8 cellular contexts compared by ENCODE assay signal in the genomic region with DNA sequence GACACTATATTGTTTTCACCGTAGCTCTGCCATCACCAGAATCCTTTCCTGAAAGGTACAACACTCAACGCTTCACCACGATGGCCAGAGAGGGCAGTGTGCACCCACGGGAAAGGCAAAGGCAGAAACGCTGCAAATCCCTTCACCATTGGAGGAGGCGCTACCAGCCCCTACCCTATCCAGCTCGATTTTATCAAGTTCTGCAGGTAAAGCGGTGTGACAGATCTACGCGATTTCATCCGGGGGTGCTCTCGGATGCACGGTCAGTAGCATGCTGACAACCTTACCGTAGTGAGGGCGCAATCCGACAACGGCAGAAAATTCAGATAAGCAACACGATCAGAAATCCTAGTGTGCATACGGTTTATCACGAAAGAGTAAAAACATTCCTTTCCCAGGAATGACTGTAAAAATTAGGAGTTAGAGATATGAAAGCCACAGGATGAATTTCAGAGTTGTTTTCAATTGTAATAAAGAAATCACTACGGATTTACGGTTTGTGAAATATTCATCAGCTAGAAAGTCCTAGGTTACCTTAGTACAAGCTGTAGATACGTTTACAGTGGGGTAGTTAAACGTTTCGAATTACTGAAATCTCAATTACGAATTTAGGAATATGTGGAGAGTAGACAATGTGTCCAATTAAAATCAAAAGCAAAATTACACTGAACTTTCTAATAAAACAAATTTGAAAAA. TPM values are rescaled to one million over a fixed set of nuclear protein-coding genes. Genes with fewer than 3 reads are reported as not detected.
DNase-seq lines count a peak whose midpoint lies in the region; ATAC-seq and TF ChIP-seq lines count a peak whose summit lies in the region.

No MANE protein-coding gene starts in this region.

- H3K9me3 ChIP-seq in neural cell (ENCODE audit: low read length), result no peaks in the 10 kb centered on the region

- peak overlapping the region; percentile 89 to 91 for H3K4me3 Mint-ChIP-seq in stimulated activated naive CD8-positive, alpha-beta T cell treated with anti-CD3 and anti-CD28 coated beads, Interleukin-15, amount 100 ng/mL, for 72 hours

- peak; percentile 98 for TF ChIP-seq RAD21 in neural cell (conservative IDR thresholded peaks at IDR 0.05)

- H3K27ac Mint-ChIP-seq in stimulated activated naive CD8-positive, alpha-beta T cell treated with anti-CD3 and anti-CD28 coated beads, Interleukin-15, amount 100 ng/mL, for 72 hours, result peak overlapping the region in 1 of 2 donors; percentile 71

- peaks cover 40% of the 10 kb centered on the region for H3K27me3 Mint-ChIP-seq in stimulated activated naive CD8-positive, alpha-beta T cell treated with anti-CD3 and anti-CD28 coated beads, Interleukin-15, amount 100 ng/mL, for 72 hours

- H3K9ac ChIP-seq in KMS-11 (peak overlapping the region; percentile 77; the same call in 1 of the 2 replicates), neural cell (ENCODE audit: low read length) (peak overlapping the region; percentile 78)

- ATAC-seq in GM21737 (IDR thresholded peaks at IDR 0.05; ENCODE audit: unreplicated experiment), result peak; percentile 58
- peak; percentile 78 for ATAC-seq in stimulated activated naive CD8-positive, alpha-beta T cell treated with anti-CD3 and anti-CD28 coated beads, Interleukin-15, amount 100 ng/mL, for 72 hours

- DNase-seq in EL, result peak; percentile 84
- DNase-seq in RKO (ENCODE audit: low spot score), result peak; percentile 90
- DNase-seq in activated T-helper 1 cell treated with anti-CD3 and anti-CD28 coated beads, Interleukin-2, amount 50 U/mL, for 16 hours (ENCODE audit: low read depth in 1 of 2, low spot score in 1 of 2), result peak; percentile 70
- peak; percentile 82 for DNase-seq in fibroblast of peridontal ligament (ENCODE audit: extremely low read depth)
- peak; percentile 78 to 87 for DNase-seq in stimulated activated naive CD8-positive, alpha-beta T cell treated with anti-CD3 and anti-CD28 coated beads, Interleukin-15, amount 100 ng/mL, for 72 hours

- H3K4me3 ChIP-seq in KMS-11 (IDR thresholded peaks at IDR 0.05; ENCODE audit: insufficient read depth, low read depth, low read length) (no peak overlapping the region), neural cell (ENCODE audit: low read length) (peak overlapping the region; percentile 75)

- no peaks in the 10 kb centered on the region for H3K9me3 Mint-ChIP-seq in stimulated activated naive CD8-positive, alpha-beta T cell treated with anti-CD3 and anti-CD28 coated beads, Interleukin-15, amount 100 ng/mL, for 72 hours

- H3K4me1 ChIP-seq in KMS-11 (ENCODE audit: low read depth, poor library complexity, severe bottlenecking), result peaks cover 23% of the 10 kb centered on the region

- no peaks in the 10 kb centered on the region for H3K36me3 ChIP-seq in KMS-11 (ENCODE audit: insufficient read depth)
- no peaks in the 10 kb centered on the region for H3K36me3 ChIP-seq in neural cell (ENCODE audit: insufficient read depth, low read length)

- H3K4me2 ChIP-seq in KMS-11, result peak overlapping the region; percentile 51
- peak overlapping the region; percentile 93 for H3K4me2 ChIP-seq in neural cell (ENCODE audit: low read length)

- H2AFZ ChIP-seq in KMS-11 (ENCODE audit: low read depth) (peak overlapping the region; percentile 67; the same call in 1 of the 2 replicates), neural cell (ENCODE audit: low read depth, low read length) (no peak overlapping the region)

- peak; percentile 89 for TF ChIP-seq CTCF in KMS-11 (conservative IDR thresholded peaks at IDR 0.05; ENCODE audit: low read depth, low read length)
- peak; percentile 99 for TF ChIP-seq CTCF in neural cell (IDR thresholded peaks at IDR 0.05; ENCODE audit: poor library complexity, severe bottlenecking)

- no peaks in the 10 kb centered on the region for H3F3A ChIP-seq in neural cell (ENCODE audit: insufficient read depth, low read length, poor library complexity, severe bottlenecking)

- peaks cover 32% of the 10 kb centered on the region for H3K4me1 Mint-ChIP-seq in stimulated activated naive CD8-positive, alpha-beta T cell treated with anti-CD3 and anti-CD28 coated beads, Interleukin-15, amount 100 ng/mL, for 72 hours

- no peaks in the 10 kb centered on the region for H3K9me2 ChIP-seq in neural cell (ENCODE audit: insufficient read depth, low read length)

- TF ChIP-seq EP300 in neural cell (conservative IDR thresholded peaks at IDR 0.05; ENCODE audit: poor library complexity, severe bottlenecking), result peak; percentile 36

- peaks cover 45% of the 10 kb centered on the region for H3K79me2 ChIP-seq in KMS-11 (ENCODE audit: insufficient read depth, low read depth)
- peaks cover 37% of the 10 kb centered on the region for H3K79me2 ChIP-seq in neural cell (replicated peaks; ENCODE audit: insufficient read depth, low read length)

- H3K27me3 ChIP-seq in KMS-11 (ENCODE audit: insufficient read depth, low read depth) (no peaks in the 10 kb centered on the region), neural cell (ENCODE audit: insufficient read depth, low read depth, low read length) (no peaks in the 10 kb centered on the region)

- H3K27ac ChIP-seq in KMS-11 (no peak overlapping the region), neural cell (ENCODE audit: low read length) (peak overlapping the region; percentile 69)

- H4K20me1 ChIP-seq in KMS-11 (ENCODE audit: insufficient read depth), result peaks cover 7% of the 10 kb centered on the region; the same call in 1 of the 2 replicates
- H4K20me1 ChIP-seq in neural cell (ENCODE audit: insufficient read depth), result no peaks in the 10 kb centered on the region

TF ChIP-seq in neural cell, 6 proteins besides CTCF, POLR2A, EP300 and RAD21:
- TF ChIP-seq MXI1 (conservative IDR thresholded peaks at IDR 0.05; ENCODE audit: poor library complexity, severe bottlenecking) (peak; percentile 68), REST (IDR thresholded peaks at IDR 0.05; ENCODE audit: borderline replicate concordance) (peak; percentile 71), POLR2AphosphoS5 (IDR thresholded peaks at IDR 0.05) (peak; percentile 66), TAF1 (IDR thresholded peaks at IDR 0.05; ENCODE audit: low read depth) (no peak), EZH2 (IDR thresholded peaks at IDR 0.05; ENCODE audit: borderline replicate concordance, insufficient read depth, low read length, poor library complexity, severe bottlenecking) (no peak), SMC3 (conservative IDR thresholded peaks at IDR 0.05; ENCODE audit: poor library complexity) (peak; percentile 88)

RNA-seq across cellular contexts. Expression of gene NETO2, which starts 1.8 kb away (rescaled TPM):
- 95.0 and 101 TPM in 2 replicates for polyA plus RNA-seq in neural cell
- 96.4 and 109 TPM in 2 replicates for polyA minus RNA-seq in neural cell
